In genomic region chr3:112466041-112466440, GRCh38 we compare ENCODE assay signal across 15 cellular contexts. TPM values are rescaled to one million over a fixed set of nuclear protein-coding genes. Genes with fewer than 3 reads are reported as not detected.
DNase-seq lines count a peak whose midpoint lies in the region; ATAC-seq, FAIRE-seq and TF ChIP-seq lines count a peak whose summit lies in the region.
"Had no signal": no experiment of that assay in that cellular context is flagged by ENCODE, and none has a peak within 500 bp of the region (broad histone marks: within the 10 kb centered on the region; RNA-seq: fewer than 3 reads in every experiment).

No MANE protein-coding gene starts in this region.

- no peak overlapping the region for H3K9ac ChIP-seq in HUES48 (ENCODE audit: low read depth, low read length)
- H3K9ac ChIP-seq in GM12878 (ENCODE audit: control insufficient read depth, insufficient read depth, low read length), result no peak overlapping the region

- no peak overlapping the region for H3K4me2 ChIP-seq in GM12878 (ENCODE audit: control insufficient read depth, insufficient read depth)

- no peak for TF ChIP-seq CTCF in GM12878 (IDR thresholded peaks at IDR 0.05 in 2 of 3, conservative IDR thresholded peaks at IDR 0.05 in 1 of 3; ENCODE audit: control insufficient read depth in 2 of 3, extremely low read depth in 1 of 3, insufficient read depth in 1 of 3, low read depth in 3 of 3, low read length in 3 of 3)
- TF ChIP-seq CTCF in coronary artery (IDR thresholded peaks at IDR 0.05), result no peak

- TF ChIP-seq POLR2A in GM12891 (IDR thresholded peaks at IDR 0.05; ENCODE audit: low read depth, low read length) (no peak), GM12878 (IDR thresholded peaks at IDR 0.05; ENCODE audit: low read depth, low read length) (no peak)

- H3K79me2 ChIP-seq in GM12878 (ENCODE audit: control insufficient read depth, insufficient read depth, low read length), result peaks cover 29% of the 10 kb centered on the region

- H3K27me3 Mint-ChIP-seq in naive thymus-derived CD4-positive, alpha-beta T cell, result no peaks in the 10 kb centered on the region

- peak overlapping the region in 2 of 10 donors; percentile 2 to 25 for H3K4me3 Mint-ChIP-seq in naive thymus-derived CD4-positive, alpha-beta T cell

- ATAC-seq in GM12878, result no peak
- no peak for ATAC-seq in naive thymus-derived CD4-positive, alpha-beta T cell
- no peak for ATAC-seq in HG02884 (IDR thresholded peaks at IDR 0.05; ENCODE audit: unreplicated experiment)
- ATAC-seq: Panc1, Right ventricle myocardium inferior had no signal

- H3K9me3 ChIP-seq in HUES48 (ENCODE audit: control insufficient read depth, insufficient read depth, low read length) (no peaks in the 10 kb centered on the region), GM12878 (replicated peaks; ENCODE audit: control insufficient read depth, insufficient read depth, low read length) (peaks cover 21% of the 10 kb centered on the region)
- H3K9me3 ChIP-seq in naive thymus-derived CD4-positive, alpha-beta T cell (ENCODE audit: control insufficient read depth in 2 of 3, low read length in 3 of 3), result no peaks in the 10 kb centered on the region

- WGBS in GM12878 (ENCODE audit: insufficient coverage, insufficient replicate concordance, low lambda C conversion rate, missing lambda C conversion rate), result 9% methylated on average over 2 of the region's 2 CpGs

- BruUV-seq in GM12878 (replicated peaks; lab: Mats Ljungman, UMichigan), result no TSS peak

- CTCF ChIA-PET in GM12878 (lab: Yijun Ruan, JAX), result interaction anchor here (0.6 to 2.8 kb wide), 9 partner anchors 11 to 53 kb away, joined by 3 to 11 read pairs (median 3); no protein-coding TSS in a partner anchor
- CTCF ChIA-PET in naive thymus-derived CD4-positive, alpha-beta T cell (lab: Charles Lee), result interaction anchor here (1.4 kb wide), 1 partner anchor 53 kb away, joined by 3 read pairs; no protein-coding TSS in a partner anchor

- SMC1A ChIA-PET in GM12878 (lab: Charles Lee; ENCODE audit: uncharacterized antibody, unreplicated experiment), result interaction anchor here (0.6 to 7.2 kb wide), 13 partner anchors 10 to 145 kb away, joined by 3 to 93 read pairs (median 17); partner anchors contain the start of genes BTLA and CD200

- peaks cover 9 to 62% (median 34%) of the 10 kb centered on the region in 5 donors for H3K36me3 Mint-ChIP-seq in naive thymus-derived CD4-positive, alpha-beta T cell

- in situ Hi-C loops in GM12878 (cut with MboI), result no loop called here

- no peak overlapping the region for H2AFZ ChIP-seq in GM12878 (ENCODE audit: control insufficient read depth, low read depth, low read length)

- FAIRE-seq in GM12891 (lab: Jason Lieb, UNC) (peak; percentile 79), GM12878 (lab: Jason Lieb, UNC) (no peak)

- H3K36me3 ChIP-seq in HUES48 (ENCODE audit: control insufficient read depth, insufficient read depth, low read length) (no peaks in the 10 kb centered on the region), GM12878 (ENCODE audit: control insufficient read depth in 2 of 2, insufficient read depth in 2 of 2, low read length in 1 of 2) (peaks cover 5 to 46% of the 10 kb centered on the region in 2 experiments)
- no peaks in the 10 kb centered on the region for H3K36me3 ChIP-seq in naive thymus-derived CD4-positive, alpha-beta T cell (ENCODE audit: control insufficient read depth in 2 of 3, insufficient read depth in 3 of 3, low read length in 3 of 3)

- H3K27ac Mint-ChIP-seq in naive thymus-derived CD4-positive, alpha-beta T cell, result peak overlapping the region in 8 of 9 donors; percentile 23 to 96 (median 68)

- DNase-seq in GM12891 (ENCODE audit: insufficient read length, low spot score) (no peak), GM12878 (ENCODE audit: low read depth, low spot score) (no peak), NCI-H69 (lab: John Stamatoyannopoulos, UW) (no peak), coronary artery (ENCODE audit: low spot score) (no peak)
- DNase-seq in naive thymus-derived CD4-positive, alpha-beta T cell, result no peak
- no peak for DNase-seq in activated CD8-positive, alpha-beta memory T cell treated with anti-CD3 and anti-CD28 coated beads, Interleukin-2, amount 50 U/mL, for 48 hours
- DNase-seq: KG1, NCI-H1092 had no signal

- H3K9me3 Mint-ChIP-seq in naive thymus-derived CD4-positive, alpha-beta T cell, result peaks cover 0 to 13% (median 0%) of the 10 kb centered on the region in 11 donors

- intact Hi-C loops in GM12878 (cut with micrococcal nuclease; ENCODE audit: unreplicated experiment), result no loop called here
- intact Hi-C loops in naive thymus-derived CD4-positive, alpha-beta T cell (cut with micrococcal nuclease), result loop anchor here (10.0 kb wide), 2 partner anchors 329 to 529 kb away; partner anchors contain the start of gene GTPBP8 (in 1 of the 2)

- TF ChIP-seq RAD21 in GM12878 (IDR thresholded peaks at IDR 0.05; ENCODE audit: insufficient read depth, low read depth, low read length), result no peak

- no peaks in the 10 kb centered on the region for H4K20me1 ChIP-seq in GM12878 (ENCODE audit: control insufficient read depth, insufficient read depth)

- H3K4me1 ChIP-seq in HUES48 (ENCODE audit: control insufficient read depth, insufficient read depth, low read length) (peaks cover 18% of the 10 kb centered on the region), GM12878 (ENCODE audit: control insufficient read depth, insufficient read depth, low read length) (peaks cover 50% of the 10 kb centered on the region)
- peaks cover 41 to 58% of the 10 kb centered on the region in 2 donors for H3K4me1 ChIP-seq in naive thymus-derived CD4-positive, alpha-beta T cell (ENCODE audit: control insufficient read depth in 2 of 2, insufficient read depth in 2 of 2, low read length in 2 of 2)

- RAD21 ChIA-PET in GM12878 (lab: Charles Lee; ENCODE audit: unreplicated experiment), result interaction anchor here (0.6 to 15.4 kb wide), 7 partner anchors 17 to 351 kb away, joined by 3 to 262 read pairs (median 8); partner anchors contain the start of gene BTLA

- POLR2A ChIA-PET in GM12878 (lab: Charles Lee), result interaction anchor here (1.1 kb wide), 1 partner anchor 17 kb away, joined by 3 read pairs; no protein-coding TSS in a partner anchor
- POLR2A ChIA-PET in naive thymus-derived CD4-positive, alpha-beta T cell (lab: Charles Lee), result interaction anchor here (0.6 to 1.8 kb wide), 5 partner anchors 11 to 72 kb away, joined by 3 to 7 read pairs (median 4); partner anchors contain the start of gene BTLA

- peak overlapping the region; percentile 22 for H3K27ac ChIP-seq in HUES48 (ENCODE audit: low read depth, low read length)
- H3K27ac ChIP-seq in GM12878 (ENCODE audit: control insufficient read depth, insufficient read depth), result peak overlapping the region; percentile 43
- H3K27ac ChIP-seq in naive thymus-derived CD4-positive, alpha-beta T cell (ENCODE audit: low read depth, low read length), result no peak overlapping the region
- H3K27ac ChIP-seq in coronary artery, result no peak overlapping the region

- H3K4me3 ChIP-seq in HUES48 (ENCODE audit: low read depth, low read length), result no peak overlapping the region
- H3K4me3 ChIP-seq in GM12878, result no peak overlapping the region
- no peak overlapping the region for H3K4me3 ChIP-seq in naive thymus-derived CD4-positive, alpha-beta T cell (ENCODE audit: low read length)
- H3K4me3 ChIP-seq in coronary artery, result no peak overlapping the region

- no peaks in the 10 kb centered on the region for H3K27me3 ChIP-seq in HUES48 (ENCODE audit: control insufficient read depth, insufficient read depth, low read length)
- H3K27me3 ChIP-seq in GM12878 (replicated peaks in 1 of 2; ENCODE audit: control insufficient read depth in 2 of 2, insufficient read depth in 2 of 2, low read length in 1 of 2), result no peaks in the 10 kb centered on the region
- H3K27me3 ChIP-seq in naive thymus-derived CD4-positive, alpha-beta T cell (ENCODE audit: control insufficient read depth in 2 of 2, insufficient read depth in 2 of 2, low read length in 2 of 2), result no peaks in the 10 kb centered on the region

- TF ChIP-seq EP300 in GM12878 (IDR thresholded peaks at IDR 0.05; ENCODE audit: borderline replicate concordance in 1 of 2, control insufficient read depth in 1 of 2, low read depth in 2 of 2, low read length in 2 of 2), result no peak

- peaks cover 41 to 95% (median 88%) of the 10 kb centered on the region in 7 donors for H3K4me1 Mint-ChIP-seq in naive thymus-derived CD4-positive, alpha-beta T cell

TF ChIP-seq in GM12891, 5 proteins besides CTCF, POLR2A, EP300 and RAD21:
- TF ChIP-seq TAF1 (IDR thresholded peaks at IDR 0.05; ENCODE audit: low read depth, low read length), result no peak
- TF ChIP-seq POU2F2 (IDR thresholded peaks at IDR 0.05; ENCODE audit: low read depth, low read length), result no peak
- TF ChIP-seq SPI1 (IDR thresholded peaks at IDR 0.05; ENCODE audit: low read depth, low read length), result no peak
- TF ChIP-seq POLR2AphosphoS5 (IDR thresholded peaks at IDR 0.05; ENCODE audit: low read depth, low read length), result no peak

RNA-seq across cellular contexts. Expression of gene BTLA, which starts 33.2 kb away (rescaled TPM):
- polyA plus RNA-seq in GM12891 (2012; ENCODE audit: low read depth, missing spikeins), result 41.7 TPM
- total RNA-seq in GM12878 (2013; cell fraction: nucleolus; rRNA removed), result 300 and 324 TPM in 2 replicates
- total RNA-seq in GM12878 (2014; rRNA removed) (65.2 and 83.6 TPM in 2 replicates), GM12878 (2014; rRNA removed; fragmentation: Illumina TruSeq; extraction: Trizol) (91.5 and 99.0 TPM in 2 replicates), GM12878 (2021) (78.4 and 79.7 TPM in 2 replicates)
- 32.2 TPM for polyA plus RNA-seq in GM12878 (2011; ENCODE audit: low read depth)
- polyA plus RNA-seq in GM12878 (2011; rRNA removed) (134 and 185 TPM in 2 replicates), GM12878 (2014; fragmentation: Illumina TruSeq; extraction: Trizol) (88.7 and 107 TPM in 2 replicates), GM12878 (2014; fragmentation: Nextera tagmentation; extraction: Ambion mirVana) (100 to 1,000 TPM; 101 to 134 TPM), GM12878 (2014; rRNA removed) (47.9 and 66.5 TPM in 2 replicates), GM12878 (2016; fragmentation: Nextera tagmentation; extraction: Ambion mirVana) (10 to 100 TPM; 55.4 to 66.7 TPM)
- polyA plus RNA-seq in GM12878 (2011; cell fraction: cytosol; rRNA removed), result 50.1 and 60.7 TPM in 2 replicates
- 44.8 and 68.3 TPM in 2 replicates for polyA plus RNA-seq in GM12878 (2011; cell fraction: nucleus; rRNA removed)
- 46.4 and 81.1 TPM in 2 replicates for polyA plus RNA-seq in GM12878 (2012)
- polyA minus RNA-seq in GM12878 (2011; rRNA and poly(A)+ RNA removed), result 154 and 254 TPM in 2 replicates
- polyA minus RNA-seq in GM12878 (2011; cell fraction: cytosol; rRNA and poly(A)+ RNA removed), result 42.4 and 72.5 TPM in 2 replicates
- polyA minus RNA-seq in GM12878 (2011; cell fraction: nucleus; rRNA and poly(A)+ RNA removed), result 87.8 and 96.0 TPM in 2 replicates
- total RNA-seq in naive thymus-derived CD4-positive, alpha-beta T cell, result 10 to 100 TPM; 15.6 to 29.5 (median 26.1) TPM
- polyA plus RNA-seq in naive thymus-derived CD4-positive, alpha-beta T cell, result 10 to 100 TPM; 13.3 to 18.5 TPM
- total RNA-seq: MCF 10A had no signal
- polyA plus RNA-seq: AG04450, BJ had no signal

Comparison
In these comparisons a context has a peak if more than half of its experiments do, and no peak if none do; other contexts are left out.
1. H3K27ac ChIP-seq: peak in HUES48 (single experiment) and GM12878 (single experiment); none in naive thymus-derived CD4-positive, alpha-beta T cell (single experiment) and coronary artery (0 of 2).